In genomic region chr16:5461141-5461540, GRCh38 we compare ENCODE assay signal across 29 cellular contexts.
"Had no signal": no experiment of that assay in that cellular context is flagged by ENCODE, and none has a peak within 500 bp of the region (broad histone marks: within the 10 kb centered on the region; RNA-seq: fewer than 3 reads in every experiment).

No MANE protein-coding gene starts in this region.

- H3K4me1 ChIP-seq: colonic mucosa, esophagus muscularis mucosa, foreskin keratinocyte, gastroesophageal sphincter, heart right ventricle, left lung, pancreas, right atrium auricular region, stomach, thyroid gland, vagina had no signal

- ATAC-seq: foreskin keratinocyte, gastroesophageal sphincter, heart right ventricle, left cardiac atrium, left lung, mucosa of descending colon, pancreas, sciatic nerve had no signal

- H3K4me3 ChIP-seq: colonic mucosa, esophagus muscularis mucosa, gastroesophageal sphincter, heart right ventricle, left lung, mucosa of descending colon, pancreas, right atrium auricular region, smooth muscle cell, stomach, thyroid gland, vagina had no signal

- H3K27me3 ChIP-seq: colonic mucosa, foreskin keratinocyte, gastroesophageal sphincter, left lung, neutrophil, pancreas, right atrium auricular region, thyroid gland, vagina had no signal

- H3K27ac Mint-ChIP-seq: dendritic cell treated with granulocyte-macrophage colony-stimulating factor and Interleukin-4, amounts not matched to agents 40 ng/mL and 50 ng/mL, for 4 days; mesothelial cell of epicardium; naive B cell; nephron progenitor cell had no signal

- H3K4me2 ChIP-seq: smooth muscle cell had no signal

- H3K27me3 Mint-ChIP-seq: dendritic cell treated with granulocyte-macrophage colony-stimulating factor and Interleukin-4, amounts not matched to agents 40 ng/mL and 50 ng/mL, for 4 days had no signal

- H3K9me3 ChIP-seq: colonic mucosa, esophagus muscularis mucosa, gastroesophageal sphincter, heart right ventricle, left lung, mucosa of descending colon, neutrophil, pancreas, right atrium auricular region, stomach, thyroid gland, vagina had no signal

- H3K4me3 Mint-ChIP-seq: dendritic cell treated with granulocyte-macrophage colony-stimulating factor and Interleukin-4, amounts not matched to agents 40 ng/mL and 50 ng/mL, for 4 days; mesothelial cell of epicardium; naive B cell; nephron progenitor cell had no signal

- H3K4me1 Mint-ChIP-seq: mesothelial cell of epicardium, naive B cell had no signal

- H3K36me3 ChIP-seq: colonic mucosa, esophagus muscularis mucosa, gastroesophageal sphincter, heart right ventricle, left lung, neutrophil, pancreas, right atrium auricular region, stomach, thyroid gland, vagina had no signal

- H3K36me3 Mint-ChIP-seq: mesothelial cell of epicardium, naive B cell had no signal

- H3K9me3 Mint-ChIP-seq: dendritic cell treated with granulocyte-macrophage colony-stimulating factor and Interleukin-4, amounts not matched to agents 40 ng/mL and 50 ng/mL, for 4 days; mesothelial cell of epicardium; nephron progenitor cell had no signal

- H3K27ac ChIP-seq: colonic mucosa, esophagus muscularis mucosa, foreskin keratinocyte, gastroesophageal sphincter, heart right ventricle, left lung, neutrophil, pancreas, right atrium auricular region, stomach, thyroid gland, vagina had no signal

- DNase-seq: colonic mucosa; effector memory CD4-positive, alpha-beta T cell; foreskin keratinocyte; heart right ventricle; hippocampal formation; left cardiac atrium; left lung; mesenchymal stem cell; mucosa of descending colon; naive B cell; nephron progenitor cell; pancreas; stimulated activated CD4-positive, alpha-beta T cell treated with anti-CD3 and anti-CD28 coated beads, Interleukin-12 subunit alpha, Interleukin-12 subunit beta, amount 100 ng/mL, for 4 hours; stimulated activated CD4-positive, alpha-beta T cell treated with anti-CD3 and anti-CD28 coated beads, Interleukin-1b, Interleukin-23, amount 100 ng/mL, for 48 hours; stimulated activated CD4-positive, alpha-beta T cell treated with anti-CD3 and anti-CD28 coated beads, Interleukin-4, amount 100 ng/mL, for 1 hour; stimulated activated CD8-positive, alpha-beta memory T cell treated with anti-CD3 and anti-CD28 coated beads, Interleukin-4, amount 100 ng/mL, for 48 hours; stimulated activated naive CD4-positive, alpha-beta T cell treated with Interleukin-2 at 50 U/mL for 16 hours; stomach; thyroid gland; trophoblast cell had no signal
